Comparison of ENCODE assay signal across 1 cellular context in the genomic region with DNA sequence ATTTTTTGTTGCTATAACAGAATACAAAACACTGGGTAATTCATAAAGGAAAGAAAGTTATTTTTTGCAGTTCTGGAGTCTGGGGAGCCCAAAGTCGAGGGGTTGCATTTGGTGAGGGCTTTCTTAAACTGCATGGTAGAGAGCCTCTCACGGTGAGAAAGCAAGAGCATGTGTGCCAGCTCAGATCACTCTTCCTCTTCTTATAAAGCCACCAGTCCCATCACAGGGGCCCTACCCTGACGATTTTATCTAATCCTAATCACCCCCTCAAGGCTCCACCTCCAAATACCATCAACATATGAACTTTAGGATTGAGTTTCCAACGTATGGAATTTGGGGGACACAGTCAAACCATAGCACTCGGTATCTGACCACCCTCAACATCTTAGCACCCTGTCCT.
TF ChIP-seq lines count a peak whose summit lies in the region.

No MANE protein-coding gene starts in this region.

TF ChIP-seq in A549, 52 proteins besides CTCF, POLR2A, EP300 and RAD21 (continued from another document):
- TF ChIP-seq, protein P1, sequence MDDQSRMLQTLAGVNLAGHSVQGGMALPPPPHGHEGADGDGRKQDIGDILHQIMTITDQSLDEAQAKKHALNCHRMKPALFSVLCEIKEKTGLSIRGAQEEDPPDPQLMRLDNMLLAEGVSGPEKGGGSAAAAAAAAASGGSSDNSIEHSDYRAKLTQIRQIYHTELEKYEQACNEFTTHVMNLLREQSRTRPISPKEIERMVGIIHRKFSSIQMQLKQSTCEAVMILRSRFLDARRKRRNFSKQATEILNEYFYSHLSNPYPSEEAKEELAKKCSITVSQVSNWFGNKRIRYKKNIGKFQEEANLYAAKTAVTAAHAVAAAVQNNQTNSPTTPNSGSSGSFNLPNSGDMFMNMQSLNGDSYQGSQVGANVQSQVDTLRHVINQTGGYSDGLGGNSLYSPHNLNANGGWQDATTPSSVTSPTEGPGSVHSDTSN (IDR thresholded peaks at IDR 0.05), result no peak
- TF ChIP-seq CBX8 (IDR thresholded peaks at IDR 0.05) (no peak), HMGXB4 (CRISPR knock-in tag; IDR thresholded peaks at IDR 0.05; ENCODE audit: borderline replicate concordance) (no peak), CEBPB (IDR thresholded peaks at IDR 0.05) (no peak)
